23 cellular contexts compared by ENCODE assay signal in the genomic region with DNA sequence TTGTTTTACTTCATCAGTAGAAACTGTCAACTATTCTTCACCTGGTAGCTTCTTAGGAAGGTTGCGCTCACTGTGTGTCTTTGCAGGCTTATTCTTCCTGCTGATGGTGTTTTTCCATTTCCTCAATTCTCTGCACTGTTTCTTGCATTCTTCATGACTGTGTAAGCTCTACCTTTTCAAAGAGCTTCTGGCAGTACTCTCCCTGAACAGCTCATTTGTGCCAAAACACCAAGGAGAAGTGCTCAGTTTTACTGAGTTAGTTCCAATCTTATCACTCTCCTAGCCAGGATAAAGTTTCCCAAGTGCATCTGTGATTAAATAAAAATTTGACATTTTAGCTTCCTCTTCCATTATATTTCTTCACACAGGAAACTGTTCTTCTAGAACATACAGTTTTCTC.
"Had no signal": no experiment of that assay in that cellular context is flagged by ENCODE, and none has a peak within 500 bp of the region (broad histone marks: within the 10 kb centered on the region; RNA-seq: fewer than 3 reads in every experiment).

No MANE protein-coding gene starts in this region.

- H3K4me1 ChIP-seq: body of pancreas, SJCRH30 had no signal

- H3K9me2 ChIP-seq: SK-N-SH had no signal

- H3K4me3 ChIP-seq: body of pancreas, SJCRH30 had no signal

- DNase-seq: activated CD4-positive, alpha-beta memory T cell treated with anti-CD3 and anti-CD28 coated beads for 36 hours; activated CD4-positive, alpha-beta T cell treated with anti-CD3 and anti-CD28 coated beads, Interleukin-2, amount 10 ng/mL, durations not matched to agents 7 days and 5 days; activated CD4-positive, CD25-positive, alpha-beta regulatory T cell; activated CD8-positive, alpha-beta memory T cell treated with anti-CD3 and anti-CD28 coated beads for 24 hours; activated gamma-delta T cell; activated naive CD4-positive, alpha-beta T cell treated with anti-CD3 and anti-CD28 coated beads for 36 hours; activated naive CD8-positive, alpha-beta T cell treated with anti-CD3 and anti-CD28 coated beads for 36 hours; activated T-cell treated with anti-CD3 and anti-CD28 coated beads, Interleukin-2, amount 50 U/mL, for 48 hours; body of pancreas; NCI-H1092; NCI-H1417 treated with DMSO at 0.1 percent for 48 hours; NCI-H1694; NCI-H2029 treated with DMSO at 0.1 percent for 48 hours; NCI-H510A treated with DMSO at 0.1 percent for 48 hours; NCI-H69; PC-3; SJCRH30; SK-N-SH; T-helper 1 cell had no signal

- H3K4me2 ChIP-seq: KMS-11, SK-N-SH had no signal

- H3K36me3 ChIP-seq: SJCRH30 had no signal

- H3K27me3 ChIP-seq: body of pancreas, SJCRH30 had no signal

- H3K27ac ChIP-seq: body of pancreas, KMS-11, SJCRH30, VCaP had no signal

- ATAC-seq: activated T-helper 17 cell treated with anti-CD3 and anti-CD28 coated beads, Interleukin-2, amount 50 U/mL, for 72 hours; body of pancreas; HepG2; PC-3 had no signal

- H3K9me3 ChIP-seq: body of pancreas, SJCRH30, SK-N-SH had no signal
